Comparison of ENCODE assay signal across 8 cellular contexts in the genomic region with DNA sequence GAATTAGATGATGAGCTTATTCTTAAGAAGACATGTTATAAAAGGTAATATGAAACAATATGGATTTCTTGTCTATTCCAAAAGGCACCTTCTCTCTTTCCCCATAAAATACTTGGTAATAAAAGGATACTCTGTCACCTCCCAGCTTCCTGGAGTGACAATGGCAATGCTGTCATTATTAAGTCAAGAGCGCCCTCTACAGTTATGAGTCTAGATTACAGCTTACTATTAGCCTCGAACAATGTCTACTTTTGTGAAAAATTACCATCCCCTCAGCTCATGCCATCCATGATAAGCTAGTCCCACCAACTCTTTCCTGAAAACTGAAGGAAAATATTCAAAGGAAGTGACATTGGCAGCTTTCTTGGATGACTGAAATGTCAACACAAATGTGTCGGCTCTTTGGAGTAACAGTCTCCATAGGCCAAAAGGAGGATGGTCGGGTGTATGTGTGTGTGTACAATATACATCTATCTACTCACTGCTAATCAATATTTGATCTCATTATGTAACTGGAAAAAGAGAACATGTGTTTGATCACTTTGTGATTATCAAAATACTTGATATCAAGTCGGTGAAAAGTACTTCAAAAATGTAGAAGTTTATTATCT. TPM values are rescaled to one million over a fixed set of nuclear protein-coding genes. Genes with fewer than 3 reads are reported as not detected.
DNase-seq lines count a peak whose midpoint lies in the region; ATAC-seq and TF ChIP-seq lines count a peak whose summit lies in the region.

No MANE protein-coding gene starts in this region.

- H3K9me3 ChIP-seq in HAP-1 (no peaks in the 10 kb centered on the region), thoracic aorta (no peaks in the 10 kb centered on the region)

- DNase-seq in DMS 273 treated with DMSO at 0.1 percent for 48 hours (lab: John Stamatoyannopoulos, UW) (peak; percentile 16), HAP-1 (ENCODE audit: low spot score in 2 of 2) (peak; percentile 42 to 70), NCI-H2196 (lab: John Stamatoyannopoulos, UW; ENCODE audit: unreplicated experiment) (peak; percentile 75), amniotic stem cell (lab: John Stamatoyannopoulos, UW) (peak; percentile 21), iPS-NIHi11 (ENCODE audit: low spot score) (peak; percentile 67), thoracic aorta (ENCODE audit: low spot score) (no peak)
- no peak for DNase-seq in activated CD4-positive, alpha-beta T cell treated with anti-CD3 and anti-CD28 coated beads, Interleukin-2, amount 50 U/mL, for 1 hour

- H3K36me3 ChIP-seq in HAP-1 (replicated peaks) = no peaks in the 10 kb centered on the region
- no peaks in the 10 kb centered on the region for H3K36me3 ChIP-seq in thoracic aorta

- H3K27me3 ChIP-seq in HAP-1 (ENCODE audit: low read depth) (no peaks in the 10 kb centered on the region), thoracic aorta (replicated peaks; ENCODE audit: insufficient read depth) (no peaks in the 10 kb centered on the region)

- H3K4me1 ChIP-seq in HAP-1 = no peaks in the 10 kb centered on the region
- H3K4me1 ChIP-seq in thoracic aorta (ENCODE audit: control insufficient read depth in 1 of 2, low read depth in 2 of 2) = peaks cover 0 to 13% of the 10 kb centered on the region in 2 donors

- no peak overlapping the region for H3K27ac ChIP-seq in thoracic aorta

- in situ Hi-C loops in HAP-1 (cut with MboI; ENCODE audit: low sequenced_read_pairs) = loop anchor here (25.0 kb wide), 2 partner anchors 811 to 911 kb away; no protein-coding TSS in a partner anchor

- ATAC-seq in thoracic aorta (ENCODE audit: insufficient number of reproducible peaks, low FRiP score, low read depth) (no peak), HG02840 (IDR thresholded peaks at IDR 0.05; ENCODE audit: low FRiP score, unreplicated experiment) (no peak)

- no peak overlapping the region for H3K4me3 ChIP-seq in HAP-1
- H3K4me3 ChIP-seq in thoracic aorta = no peak overlapping the region

- peak; percentile 61 for TF ChIP-seq CTCF in thoracic aorta (IDR thresholded peaks at IDR 0.05)

RNA-seq across cellular contexts. Expression of a gene that starts 48.7 kb away (rescaled TPM):
- 10 to 100 TPM in 1 of 2 donors, 1 to 10 TPM in 1; 3.5 to 13.5 TPM for total RNA-seq in thoracic aorta

Comparison
In these comparisons a context has a peak if more than half of its experiments do, and no peak if none do; other contexts are left out.
1. DNase-seq: peak in DMS 273 treated with DMSO at 0.1 percent for 48 hours (single experiment), HAP-1 (2 of 2), NCI-H2196 (single experiment), amniotic stem cell (single experiment) and iPS-NIHi11 (single experiment); none in thoracic aorta (single experiment) and activated CD4-positive, alpha-beta T cell treated with anti-CD3 and anti-CD28 coated beads, Interleukin-2, amount 50 U/mL, for 1 hour (single experiment).